Comparison of ENCODE assay signal across 8 cellular contexts in genomic region chr19:23758187-23759074, GRCh38. TPM values are rescaled to one million over a fixed set of nuclear protein-coding genes. Genes with fewer than 3 reads are reported as not detected.
A peak's percentile ranks its signal among the peaks of the same experiment; 100 is the strongest.
DNase-seq lines count a peak whose midpoint lies in the region; ATAC-seq and TF ChIP-seq lines count a peak whose summit lies in the region.

Gene ZNF681, minus strand, starts transcription at chr19:23758891. Its CDS starts 142 bp downstream, at chr19:23758749.

- no peaks in the 10 kb centered on the region for H3K4me1 ChIP-seq in ACC112 (ENCODE audit: control insufficient read depth, insufficient read depth, low read length, unreplicated experiment)

- peak; percentile 69 for ATAC-seq in HG03095 (IDR thresholded peaks at IDR 0.05; ENCODE audit: unreplicated experiment)

- H3K9me3 Mint-ChIP-seq in endothelial cell (ENCODE audit: unreplicated experiment), result no peaks in the 10 kb centered on the region

- peak; percentile 40 for TF ChIP-seq CTCF in endothelial cell (IDR thresholded peaks at IDR 0.05; ENCODE audit: unreplicated experiment)

- no peaks in the 10 kb centered on the region for H3K27me3 ChIP-seq in ACC112 (ENCODE audit: insufficient read depth, low read length)

- peak within 1 kb of the TSS; percentile 96 for H3K4me3 Mint-ChIP-seq in endothelial cell (ENCODE audit: unreplicated experiment)

- peaks cover 10% of the 10 kb centered on the region for H3K36me3 Mint-ChIP-seq in endothelial cell (ENCODE audit: low read depth, unreplicated experiment)

- H3K79me2 ChIP-seq in ACC112 (ENCODE audit: control insufficient read depth, insufficient read depth, low read length, unreplicated experiment), result peaks cover 9% of the 10 kb centered on the region

- H3K4me1 Mint-ChIP-seq in endothelial cell (ENCODE audit: unreplicated experiment), result no peaks in the 10 kb centered on the region

- DNase-seq in NCI-H510A treated with DMSO at 0.1 percent for 48 hours (lab: John Stamatoyannopoulos, UW) (peak; percentile 81), endothelial cell (ENCODE audit: low spot score) (peak; percentile 82), middle frontal gyrus (ENCODE audit: extremely low spot score, low spot score) (peak; percentile 86)
- peak; percentile 34 to 68 (median 66) for DNase-seq in activated CD8-positive, alpha-beta memory T cell treated with anti-CD3 and anti-CD28 coated beads for 48 hours (ENCODE audit: low read depth in 2 of 3, low spot score in 2 of 3)
- DNase-seq in stimulated activated CD8-positive, alpha-beta memory T cell treated with anti-CD3 and anti-CD28 coated beads, Interleukin-15, amount 100 ng/mL, for 48 hours (ENCODE audit: low read depth in 2 of 2), result peak; percentile 73 to 80

- H3K36me3 ChIP-seq in ACC112 (ENCODE audit: insufficient read depth, low read length), result 0 out of 2 replicates have a peak, but pooled peaks cover 3% of the 10 kb centered on the region

- H2AFZ ChIP-seq in ACC112 (ENCODE audit: low read length, unreplicated experiment), result peak within 1 kb of the TSS; percentile 85

- peak within 1 kb of the TSS; percentile 94 for H3K27ac Mint-ChIP-seq in endothelial cell (ENCODE audit: unreplicated experiment)

- TF ChIP-seq POLR2A in GM18526 (IDR thresholded peaks at IDR 0.05; ENCODE audit: extremely low read depth, insufficient read length), result peak; percentile 70

- H3K27me3 Mint-ChIP-seq in endothelial cell (ENCODE audit: unreplicated experiment), result peaks cover 1% of the 10 kb centered on the region

- H3K4me3 ChIP-seq in ACC112 (ENCODE audit: low read depth, low read length), result peak within 1 kb of the TSS; percentile 92

- H3K27ac ChIP-seq in ACC112 (ENCODE audit: low read depth, low read length), result peak within 1 kb of the TSS; percentile 68

RNA-seq across cellular contexts. Expression of gene ZNF681, which starts in this region (rescaled TPM):
- 6.4 TPM for total RNA-seq in endothelial cell (ENCODE audit: unreplicated experiment)

Comparison
In these comparisons a context has a peak if more than half of its experiments do, and no peak if none do; other contexts are left out.
1. Peak in every context shown above with its lines: DNase-seq, ATAC-seq, H3K4me3 ChIP-seq and H3K27ac ChIP-seq.